ENCODE assay signal across 12 cellular contexts in genomic region chr2:45329045-45329677, GRCh38.
DNase-seq lines count a peak whose midpoint lies in the region; ATAC-seq, FAIRE-seq and TF ChIP-seq lines count a peak whose summit lies in the region.
"Had no signal": no experiment of that assay in that cellular context is flagged by ENCODE, and none has a peak within 500 bp of the region (broad histone marks: within the 10 kb centered on the region; RNA-seq: fewer than 3 reads in every experiment).

No MANE protein-coding gene starts in this region.

- TF ChIP-seq EP300 in transverse colon (IDR thresholded peaks at IDR 0.05; ENCODE audit: low read depth) = no peak

- CTCF ChIA-PET in Panc1 (lab: Charles Lee) = interaction anchor here (0.7 kb wide), 1 partner anchor 58 kb away, joined by 3 read pairs; no protein-coding TSS in a partner anchor

- peak; percentile 27 for FAIRE-seq in H54 (lab: Jason Lieb, UNC)

- peak; percentile 48; the same call in 1 of the 2 replicates for ATAC-seq in Panc1

- H3K36me3 ChIP-seq in Panc1 (ENCODE audit: control insufficient read depth, insufficient read depth, low read length) = no peaks in the 10 kb centered on the region
- H3K36me3 ChIP-seq in transverse colon = no peaks in the 10 kb centered on the region

- no peaks in the 10 kb centered on the region for H3K9me3 ChIP-seq in Panc1 (ENCODE audit: control insufficient read depth, insufficient read depth, low read depth, low read length)
- H3K9me3 ChIP-seq in transverse colon = no peaks in the 10 kb centered on the region
- H3K9me3 ChIP-seq: testis had no signal

- intact Hi-C loops in Panc1 (cut with micrococcal nuclease; ENCODE audit: unreplicated experiment) = no loop called here
- intact Hi-C loops in transverse colon (cut with DNase I; ENCODE audit: low total_unique reads) = no loop called here

- no TSS peak for BruUV-seq in Panc1 (replicated peaks; lab: Mats Ljungman, UMichigan)

- no peak overlapping the region for H3K4me3 ChIP-seq in Panc1 (ENCODE audit: low read depth in 2 of 2, low read length in 2 of 2)
- no peak overlapping the region for H3K4me3 ChIP-seq in fibroblast of pulmonary artery (replicated peaks; ENCODE audit: low read depth, low read length)
- no peak overlapping the region for H3K4me3 ChIP-seq in transverse colon
- H3K4me3 ChIP-seq: coronary artery, testis had no signal

- no peaks in the 10 kb centered on the region for H3K4me1 ChIP-seq in Panc1 (ENCODE audit: control insufficient read depth, insufficient read depth, low read length)
- no peaks in the 10 kb centered on the region for H3K4me1 ChIP-seq in transverse colon
- H3K4me1 ChIP-seq: testis had no signal

- TF ChIP-seq CTCF in Panc1 (IDR thresholded peaks at IDR 0.05) (no peak), fibroblast of pulmonary artery (IDR thresholded peaks at IDR 0.05; ENCODE audit: low read length, missing control alignments) (no peak), transverse colon (IDR thresholded peaks at IDR 0.05) (no peak)

- no peak for TF ChIP-seq POLR2A in H54 (IDR thresholded peaks at IDR 0.05; ENCODE audit: low read depth, low read length)
- no peak for TF ChIP-seq POLR2A in transverse colon (IDR thresholded peaks at IDR 0.05)

- H3K27ac ChIP-seq in Panc1 (ENCODE audit: low read length) (no peak overlapping the region), transverse colon (no peak overlapping the region)
- H3K27ac ChIP-seq: coronary artery, testis had no signal

- 75 to 83% methylated on average over 1 to 7 of the region's 7 CpGs for WGBS in transverse colon (ENCODE audit: low coverage in 1 of 2), 2 donors

- DNase-seq in ACHN (peak; percentile 58), H54 (ENCODE audit: insufficient read length, low spot score) (peak; percentile 64), Panc1 (ENCODE audit: low read depth, low spot score) (no peak), fibroblast of pulmonary artery (ENCODE audit: low read depth) (peak; percentile 34), Ammon's horn (ENCODE audit: low spot score) (no peak), cortex of kidney (lab: John Stamatoyannopoulos, UW) (no peak), NCI-H2171 (lab: John Stamatoyannopoulos, UW) (no peak), transverse colon (no peak)
- DNase-seq: hypothalamus; stimulated activated CD4-positive, alpha-beta T cell treated with anti-CD3 and anti-CD28 coated beads, Interleukin-2, amount 100 ng/mL, for 24 hours; testis had no signal

- in situ Hi-C loops in ACHN (cut with HindIII; ENCODE audit: low pct_ligation_motif_present, low pct_unique_long_range_greater_than_20kb, low sequenced_read_pairs) (no loop called here), Panc1 (cut with HindIII; ENCODE audit: low pct_unique_long_range_greater_than_20kb, low sequenced_read_pairs) (no loop called here), transverse colon (cut with MboI; ENCODE audit: low pct_ligation_motif_present in 1 of 4, low pct_unique_long_range_greater_than_20kb in 1 of 4, low sequenced_read_pairs in 3 of 4) (no loop called here)

- POLR2A ChIA-PET in Panc1 (lab: Charles Lee) = no interaction called here

- H3K27me3 ChIP-seq in Panc1 (ENCODE audit: control insufficient read depth, insufficient read depth, low read length) (no peaks in the 10 kb centered on the region; the same call in none of the 2 replicates), transverse colon (no peaks in the 10 kb centered on the region)
- H3K27me3 ChIP-seq: testis had no signal

Comparison
In these comparisons a context has a peak if more than half of its experiments do, and no peak if none do; other contexts are left out.
1. DNase-seq: peak in ACHN (single experiment), H54 (single experiment) and fibroblast of pulmonary artery (single experiment); none in Panc1 (single experiment), Ammon's horn (single experiment), cortex of kidney (single experiment), NCI-H2171 (single experiment) and transverse colon (single experiment).